Comparison of ENCODE assay signal across 14 cellular contexts in genomic region chr1:155473422-155473821, GRCh38.
DNase-seq lines count a peak whose midpoint lies in the region; ATAC-seq and TF ChIP-seq lines count a peak whose summit lies in the region.
"Had no signal": no experiment of that assay in that cellular context is flagged by ENCODE, and none has a peak within 500 bp of the region (broad histone marks: within the 10 kb centered on the region; RNA-seq: fewer than 3 reads in every experiment).

No MANE protein-coding gene starts in this region.

- no peak overlapping the region for H3K4me3 ChIP-seq in cardiac muscle cell
- H3K4me3 ChIP-seq: GM23248 had no signal

- H3K36me3 ChIP-seq in cardiac muscle cell = peaks cover 6% of the 10 kb centered on the region

- TF ChIP-seq CTCF in cardiac muscle cell (IDR thresholded peaks at IDR 0.05; ENCODE audit: low read depth, low read length) (no peak), chondrocyte (IDR thresholded peaks at IDR 0.05) (no peak)

- H3K27ac Mint-ChIP-seq in chondrocyte (ENCODE audit: unreplicated experiment) = peak overlapping the region; percentile 32
- H3K27ac Mint-ChIP-seq in naive thymus-derived CD8-positive, alpha-beta T cell = no peak overlapping the region
- H3K27ac Mint-ChIP-seq: B cell; CD4-positive, alpha-beta T cell had no signal

- peaks cover 11% of the 10 kb centered on the region for H3K4me1 Mint-ChIP-seq in chondrocyte (ENCODE audit: low read depth)
- H3K4me1 Mint-ChIP-seq in naive thymus-derived CD8-positive, alpha-beta T cell = peaks cover 19 to 38% (median 29%) of the 10 kb centered on the region in 4 donors

- no peaks in the 10 kb centered on the region for H3K27me3 ChIP-seq in cardiac muscle cell

- no peak overlapping the region for H3K4me3 Mint-ChIP-seq in chondrocyte (ENCODE audit: unreplicated experiment)
- no peak overlapping the region for H3K4me3 Mint-ChIP-seq in naive thymus-derived CD8-positive, alpha-beta T cell
- H3K4me3 Mint-ChIP-seq: B cell; CD4-positive, alpha-beta T cell had no signal

- H3K36me3 Mint-ChIP-seq in chondrocyte (ENCODE audit: low read depth) = peaks cover 10% of the 10 kb centered on the region
- peaks cover 25 to 54% (median 38%) of the 10 kb centered on the region in 3 donors for H3K36me3 Mint-ChIP-seq in naive thymus-derived CD8-positive, alpha-beta T cell

- no peak for DNase-seq in cardiac muscle cell (ENCODE audit: low read depth in 1 of 2, low spot score in 1 of 2)
- no peak for DNase-seq in Right ventricle myocardium superior
- DNase-seq in chondrocyte (ENCODE audit: low spot score) = no peak
- DNase-seq in sciatic nerve (ENCODE audit: low spot score) = no peak
- DNase-seq in naive thymus-derived CD8-positive, alpha-beta T cell = no peak
- DNase-seq: C1 segment of cervical spinal cord; Calu3; CD4-positive, alpha-beta T cell; DMS 273 treated with DMSO at 0.1 percent for 48 hours; GM23248 had no signal

- ATAC-seq in Right ventricle myocardium superior (ENCODE audit: poor library complexity) (no peak), sciatic nerve (peak; percentile 22), HG02885 (IDR thresholded peaks at IDR 0.05; ENCODE audit: poor library complexity, unreplicated experiment) (no peak), HG03108 (IDR thresholded peaks at IDR 0.05; ENCODE audit: unreplicated experiment) (no peak)
- ATAC-seq in naive thymus-derived CD8-positive, alpha-beta T cell = no peak
- ATAC-seq: HCT116 had no signal

- H3K9me3 Mint-ChIP-seq in chondrocyte (ENCODE audit: low read depth) = peaks cover 9% of the 10 kb centered on the region
- peaks cover 0 to 25% (median 8%) of the 10 kb centered on the region in 9 donors for H3K9me3 Mint-ChIP-seq in naive thymus-derived CD8-positive, alpha-beta T cell

- peaks cover 9% of the 10 kb centered on the region for H3K4me1 ChIP-seq in cardiac muscle cell (ENCODE audit: low read depth)

- peak overlapping the region; percentile 38 for H3K27ac ChIP-seq in cardiac muscle cell
- H3K27ac ChIP-seq: GM23248 had no signal

- POLR2A ChIA-PET in naive thymus-derived CD8-positive, alpha-beta T cell (lab: Charles Lee) = interaction anchor here (0.6 kb wide), 1 partner anchor 11 kb away, joined by 3 read pairs; no protein-coding TSS in a partner anchor

- intact Hi-C loops in Right ventricle myocardium superior (cut with DNase I) = no loop called here
- intact Hi-C loops in sciatic nerve (cut with DNase I) = no loop called here

- H3K9me3 ChIP-seq in cardiac muscle cell (ENCODE audit: low read depth) = no peaks in the 10 kb centered on the region

- no peaks in the 10 kb centered on the region for H3K27me3 Mint-ChIP-seq in chondrocyte (ENCODE audit: low read depth)
- H3K27me3 Mint-ChIP-seq in naive thymus-derived CD8-positive, alpha-beta T cell = no peaks in the 10 kb centered on the region
- H3K27me3 Mint-ChIP-seq: B cell; CD4-positive, alpha-beta T cell had no signal
